Comparison of ENCODE assay signal across 8 cellular contexts in genomic region chr21:37266515-37267221, GRCh38. TPM values are rescaled to one million over a fixed set of nuclear protein-coding genes. Genes with fewer than 3 reads are reported as not detected.
DNase-seq lines count a peak whose midpoint lies in the region; ATAC-seq and TF ChIP-seq lines count a peak whose summit lies in the region.

No MANE protein-coding gene starts in this region.

- peaks cover 19% of the 10 kb centered on the region for H3K36me3 Mint-ChIP-seq in brain

- no peak for TF ChIP-seq POLR2A in stomach (IDR thresholded peaks at IDR 0.05)

- ATAC-seq in GM18502 (IDR thresholded peaks at IDR 0.05; ENCODE audit: poor library complexity, unreplicated experiment) (peak; percentile 16), HG02973 (IDR thresholded peaks at IDR 0.05; ENCODE audit: unreplicated experiment) (peak; percentile 12)

- TF ChIP-seq CTCF in brain (conservative IDR thresholded peaks at IDR 0.05), result no peak
- TF ChIP-seq CTCF in kidney epithelial cell (IDR thresholded peaks at IDR 0.05; ENCODE audit: insufficient read depth, low read length, poor library complexity, severe bottlenecking), result no peak
- no peak for TF ChIP-seq CTCF in stomach (IDR thresholded peaks at IDR 0.05)

- H3K27me3 Mint-ChIP-seq in brain, result peaks cover 8% of the 10 kb centered on the region

- H3K27me3 ChIP-seq in BLaER1 (no peaks in the 10 kb centered on the region), kidney epithelial cell (ENCODE audit: control insufficient read depth, insufficient read depth, low read length) (no peaks in the 10 kb centered on the region), stomach (no peaks in the 10 kb centered on the region)

- peak overlapping the region; percentile 93 for H3K9ac ChIP-seq in BLaER1

- no peak for TF ChIP-seq EP300 in stomach (IDR thresholded peaks at IDR 0.05)

- H3K36me3 ChIP-seq in BLaER1 (peaks cover 6% of the 10 kb centered on the region; the same call in 1 of the 2 replicates), kidney epithelial cell (ENCODE audit: control insufficient read depth, insufficient read depth, low read length) (no peaks in the 10 kb centered on the region), stomach (no peaks in the 10 kb centered on the region)

- intact Hi-C loops in stomach (cut with DNase I; ENCODE audit: low total_unique reads), result loop anchor here (10.0 kb wide), 1 partner anchor 98 kb away; the partner anchor contains the start of gene DYRK1A

- H3K4me3 Mint-ChIP-seq in brain, result peak overlapping the region; percentile 96 to 99 (median 97)

- 1 to 3% (median 1%) methylated on average over 18 to 39 of the region's 39 CpGs for WGBS in stomach, 5 donors

- H3K9me3 ChIP-seq in BLaER1, result no peaks in the 10 kb centered on the region
- H3K9me3 ChIP-seq in stomach, result no peaks in the 10 kb centered on the region

- H3K4me1 Mint-ChIP-seq in brain, result peaks cover 62% of the 10 kb centered on the region

- peaks cover 6% of the 10 kb centered on the region; the same call in 1 of the 2 replicates for H4K20me1 ChIP-seq in BLaER1

- H3K4me1 ChIP-seq in BLaER1, result peaks cover 31% of the 10 kb centered on the region
- H3K4me1 ChIP-seq in stomach, result peaks cover 7 to 43% (median 25%) of the 10 kb centered on the region in 4 donors

- H3K27ac ChIP-seq in BLaER1 (peak overlapping the region; percentile 77), stomach (peak overlapping the region; percentile 96 to 99 (median 98))

- H3K4me2 ChIP-seq in BLaER1, result peak overlapping the region; percentile 78

- peaks cover 0 to 6% (median 0%) of the 10 kb centered on the region in 5 experiments for H3K9me3 Mint-ChIP-seq in brain

- peak; percentile 88 for DNase-seq in NCI-H2171 treated with DMSO at 0.1 percent for 48 hours (lab: John Stamatoyannopoulos, UW)
- no peak for DNase-seq in kidney epithelial cell (ENCODE audit: low read depth)
- DNase-seq in stomach, result peak; percentile 60
- DNase-seq in T-helper 9 cell, result no peak

- H3K4me3 ChIP-seq in BLaER1 (peak overlapping the region; percentile 81), kidney epithelial cell (ENCODE audit: low read depth, low read length) (peak overlapping the region; percentile 86), stomach (peak overlapping the region; percentile 70 to 94 (median 83))

- H3K27ac Mint-ChIP-seq in brain, result peak overlapping the region; percentile 97 to 100 (median 99)

RNA-seq across cellular contexts. Expression of gene VPS26C, which starts 0.5 kb away (rescaled TPM):
- 26.1 TPM for polyA plus RNA-seq in brain (ENCODE audit: insufficient read depth, low read depth, low replicate concordance)
- total RNA-seq in kidney epithelial cell, result 64.1 and 80.8 TPM in 2 replicates
- 100 to 1,000 TPM in 1 of 5 donors, 10 to 100 TPM in 4; 21.4 to 118 (median 47.8) TPM for total RNA-seq in stomach
- polyA plus RNA-seq in stomach, result 10 to 100 TPM; 15.3 to 37.1 (median 26.6) TPM

Comparison
In these comparisons a context has a peak if more than half of its experiments do, and no peak if none do; other contexts are left out.
1. DNase-seq: peak in NCI-H2171 treated with DMSO at 0.1 percent for 48 hours (single experiment) and stomach (single experiment); none in kidney epithelial cell (single experiment) and T-helper 9 cell (single experiment).
2. Peak in every context shown above with its lines, with median percentiles within 50 percentile points of each other: H3K4me3 ChIP-seq.